1 cellular context compared by ENCODE assay signal in genomic region chr5:2783223-2783622, GRCh38.
TF ChIP-seq lines count a peak whose summit lies in the region.

No MANE protein-coding gene starts in this region.

TF ChIP-seq in HepG2, 621 proteins besides CTCF, POLR2A, EP300 and RAD21:
- TF ChIP-seq ADNP (CRISPR knock-in tag; IDR thresholded peaks at IDR 0.05), result no peak
- TF ChIP-seq ATRX (CRISPR knock-in tag; IDR thresholded peaks at IDR 0.05; ENCODE audit: borderline replicate concordance), result no peak
- no peak for TF ChIP-seq ZGPAT (CRISPR knock-in tag; IDR thresholded peaks at IDR 0.05)
- no peak for TF ChIP-seq GABPA (IDR thresholded peaks at IDR 0.05; ENCODE audit: low read depth, low read length)
- no peak for TF ChIP-seq GABPA (CRISPR knock-in tag; IDR thresholded peaks at IDR 0.05; ENCODE audit: low read depth)
- TF ChIP-seq SIX1 (CRISPR knock-in tag; IDR thresholded peaks at IDR 0.05; ENCODE audit: borderline replicate concordance), result no peak
